In the genomic region with DNA sequence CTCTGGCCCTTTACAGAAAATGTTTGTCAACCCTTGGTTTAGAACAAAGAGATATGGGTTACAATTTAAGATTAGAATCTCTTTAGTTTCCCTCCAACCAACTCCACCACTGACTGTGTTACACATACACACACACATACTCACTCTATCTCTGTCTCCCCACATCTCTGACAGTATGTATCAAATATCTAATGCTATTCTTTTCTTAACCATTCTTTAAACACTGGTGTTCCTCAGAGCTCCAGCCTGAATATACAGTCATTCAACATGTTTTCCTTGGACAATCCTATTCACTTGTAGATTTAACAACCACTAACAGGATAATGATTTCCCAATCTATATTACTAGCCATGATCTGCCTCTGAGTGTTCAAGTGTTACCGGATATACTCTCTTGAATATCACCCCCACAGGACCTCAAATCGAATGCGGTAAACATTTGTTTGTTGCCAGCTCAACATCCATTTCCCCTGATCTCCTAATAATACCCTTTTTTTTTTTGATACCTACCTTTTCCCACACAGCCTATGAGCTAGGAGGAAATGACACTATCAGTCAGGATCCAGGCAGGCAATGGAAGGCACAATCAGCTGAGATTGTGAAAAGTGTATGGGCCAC, we compare ENCODE assay signal across 21 cellular contexts. TPM values are rescaled to one million over a fixed set of nuclear protein-coding genes. Genes with fewer than 3 reads are reported as not detected.
A peak's percentile ranks its signal among the peaks of the same experiment; 100 is the strongest.
DNase-seq lines count a peak whose midpoint lies in the region; ATAC-seq lines count a peak whose summit lies in the region.
"Had no signal": no experiment of that assay in that cellular context is flagged by ENCODE, and none has a peak within 500 bp of the region (broad histone marks: within the 10 kb centered on the region; RNA-seq: fewer than 3 reads in every experiment).

No MANE protein-coding gene starts in this region.

- 83% methylated on average over 3 of the region's 3 CpGs for WGBS in right cardiac atrium

- no peaks in the 10 kb centered on the region for H3K9me3 ChIP-seq in right cardiac atrium (ENCODE audit: control insufficient read depth, low read length)
- H3K9me3 ChIP-seq: stomach had no signal

- H3K4me1 ChIP-seq in right cardiac atrium (ENCODE audit: control insufficient read depth, insufficient read depth, low read length), result peaks cover 2% of the 10 kb centered on the region

- H3K9me3 Mint-ChIP-seq in activated CD4-positive, alpha-beta T cell treated with anti-CD3 and anti-CD28 coated beads, Interleukin-2, amount 10 ng/mL, durations not matched to agents 7 days and 5 days, result peaks cover 2% of the 10 kb centered on the region
- no peaks in the 10 kb centered on the region for H3K9me3 Mint-ChIP-seq in T-helper 2 cell treated with Interferon-gamma antibody and Interleukin-4, amounts not matched to agents 5 μg/mL and 100 μg/mL, for 36 hours
- no peaks in the 10 kb centered on the region for H3K9me3 Mint-ChIP-seq in stimulated activated effector memory CD8-positive, alpha-beta T cell treated with anti-CD3 and anti-CD28 coated beads, Interleukin-12 subunit alpha, Interleukin-12 subunit beta, amount 100 ng/mL, for 72 hours
- H3K9me3 Mint-ChIP-seq: endodermal cell, mesothelial cell of epicardium had no signal

- no peak overlapping the region for H3K4me3 ChIP-seq in right cardiac atrium (ENCODE audit: low read length)
- H3K4me3 ChIP-seq: stomach had no signal

- intact Hi-C loops in right cardiac atrium (cut with DNase I), result no loop called here

- peak; percentile 52 for ATAC-seq in stimulated activated effector memory CD8-positive, alpha-beta T cell treated with anti-CD3 and anti-CD28 coated beads, Interleukin-12 subunit alpha, Interleukin-12 subunit beta, amount 100 ng/mL, for 72 hours
- no peak for ATAC-seq in right cardiac atrium

- CTCF ChIA-PET in activated CD4-positive, alpha-beta T cell treated with anti-CD3 and anti-CD28 coated beads, Interleukin-2, amount 10 ng/mL, durations not matched to agents 7 days and 5 days (lab: Charles Lee), result interaction anchor here (0.7 to 2.1 kb wide), 9 partner anchors 10 to 139 kb away, joined by 3 to 7 read pairs (median 4); no protein-coding TSS in a partner anchor

- DNase-seq in activated CD4-positive, alpha-beta T cell treated with anti-CD3 and anti-CD28 coated beads, Interleukin-2, amount 10 ng/mL, durations not matched to agents 7 days and 5 days, result no peak
- DNase-seq in activated CD4-positive, alpha-beta T cell treated with anti-CD3 and anti-CD28 coated beads for 1 hour, result no peak
- no peak for DNase-seq in T-helper 2 cell treated with Interferon-gamma antibody and Interleukin-4, amounts not matched to agents 5 μg/mL and 100 μg/mL, for 36 hours (ENCODE audit: low spot score)
- DNase-seq in dermis blood vessel endothelial cell (peak; percentile 54), NCI-H2171 treated with DMSO at 0.1 percent for 48 hours (lab: John Stamatoyannopoulos, UW) (no peak), NCI-H2029 (lab: John Stamatoyannopoulos, UW) (no peak), right cardiac atrium (no peak)
- DNase-seq in stimulated activated effector memory CD8-positive, alpha-beta T cell treated with anti-CD3 and anti-CD28 coated beads, Interleukin-12 subunit alpha, Interleukin-12 subunit beta, amount 100 ng/mL, for 72 hours (ENCODE audit: low spot score in 2 of 2), result no peak
- DNase-seq: amniotic stem cell, endodermal cell, H7, kidney glomerular epithelial cell, NCI-H2171, NCI-H82, stomach, WERI-Rb-1 had no signal

- H3K27me3 Mint-ChIP-seq in activated CD4-positive, alpha-beta T cell treated with anti-CD3 and anti-CD28 coated beads, Interleukin-2, amount 10 ng/mL, durations not matched to agents 7 days and 5 days, result no peaks in the 10 kb centered on the region
- H3K27me3 Mint-ChIP-seq in T-helper 2 cell treated with Interferon-gamma antibody and Interleukin-4, amounts not matched to agents 5 μg/mL and 100 μg/mL, for 36 hours (ENCODE audit: low read depth), result no peaks in the 10 kb centered on the region

- H3K27ac ChIP-seq in right cardiac atrium (ENCODE audit: low read length), result no peak overlapping the region
- H3K27ac ChIP-seq: HL-60, WERI-Rb-1 had no signal

- peaks cover 29% of the 10 kb centered on the region for H3K36me3 Mint-ChIP-seq in activated CD4-positive, alpha-beta T cell treated with anti-CD3 and anti-CD28 coated beads, Interleukin-2, amount 10 ng/mL, durations not matched to agents 7 days and 5 days (ENCODE audit: low read depth)
- H3K36me3 Mint-ChIP-seq in T-helper 2 cell treated with Interferon-gamma antibody and Interleukin-4, amounts not matched to agents 5 μg/mL and 100 μg/mL, for 36 hours (ENCODE audit: low read depth), result peaks cover 24% of the 10 kb centered on the region
- H3K36me3 Mint-ChIP-seq in stimulated activated effector memory CD8-positive, alpha-beta T cell treated with anti-CD3 and anti-CD28 coated beads, Interleukin-12 subunit alpha, Interleukin-12 subunit beta, amount 100 ng/mL, for 72 hours, result peaks cover 21% of the 10 kb centered on the region
- H3K36me3 Mint-ChIP-seq: mesothelial cell of epicardium had no signal

- POLR2A ChIA-PET in activated CD4-positive, alpha-beta T cell treated with anti-CD3 and anti-CD28 coated beads, Interleukin-2, amount 10 ng/mL, durations not matched to agents 7 days and 5 days (lab: Charles Lee), result interaction anchor here (0.6 kb wide), 1 partner anchor 8 kb away, joined by 4 read pairs; no protein-coding TSS in a partner anchor

- H3K27me3 ChIP-seq in right cardiac atrium (ENCODE audit: control insufficient read depth, insufficient read depth), result no peaks in the 10 kb centered on the region
- H3K27me3 ChIP-seq: stomach had no signal

- H3K27ac Mint-ChIP-seq in activated CD4-positive, alpha-beta T cell treated with anti-CD3 and anti-CD28 coated beads, Interleukin-2, amount 10 ng/mL, durations not matched to agents 7 days and 5 days, result peak overlapping the region; percentile 75
- peak overlapping the region; percentile 88 for H3K27ac Mint-ChIP-seq in T-helper 2 cell treated with Interferon-gamma antibody and Interleukin-4, amounts not matched to agents 5 μg/mL and 100 μg/mL, for 36 hours
- peak overlapping the region; percentile 91 for H3K27ac Mint-ChIP-seq in stimulated activated effector memory CD8-positive, alpha-beta T cell treated with anti-CD3 and anti-CD28 coated beads, Interleukin-12 subunit alpha, Interleukin-12 subunit beta, amount 100 ng/mL, for 72 hours
- H3K27ac Mint-ChIP-seq: endodermal cell, mesothelial cell of epicardium had no signal

- H3K4me1 Mint-ChIP-seq in activated CD4-positive, alpha-beta T cell treated with anti-CD3 and anti-CD28 coated beads, Interleukin-2, amount 10 ng/mL, durations not matched to agents 7 days and 5 days, result peaks cover 81% of the 10 kb centered on the region
- peaks cover 78% of the 10 kb centered on the region for H3K4me1 Mint-ChIP-seq in T-helper 2 cell treated with Interferon-gamma antibody and Interleukin-4, amounts not matched to agents 5 μg/mL and 100 μg/mL, for 36 hours (ENCODE audit: low read depth)
- H3K4me1 Mint-ChIP-seq in stimulated activated effector memory CD8-positive, alpha-beta T cell treated with anti-CD3 and anti-CD28 coated beads, Interleukin-12 subunit alpha, Interleukin-12 subunit beta, amount 100 ng/mL, for 72 hours, result peaks cover 69% of the 10 kb centered on the region
- H3K4me1 Mint-ChIP-seq: endodermal cell had no signal

- no peak overlapping the region for H3K4me3 Mint-ChIP-seq in activated CD4-positive, alpha-beta T cell treated with anti-CD3 and anti-CD28 coated beads, Interleukin-2, amount 10 ng/mL, durations not matched to agents 7 days and 5 days
- peak overlapping the region; percentile 58 for H3K4me3 Mint-ChIP-seq in T-helper 2 cell treated with Interferon-gamma antibody and Interleukin-4, amounts not matched to agents 5 μg/mL and 100 μg/mL, for 36 hours
- peak overlapping the region; percentile 59 for H3K4me3 Mint-ChIP-seq in stimulated activated effector memory CD8-positive, alpha-beta T cell treated with anti-CD3 and anti-CD28 coated beads, Interleukin-12 subunit alpha, Interleukin-12 subunit beta, amount 100 ng/mL, for 72 hours
- H3K4me3 Mint-ChIP-seq: endodermal cell, mesothelial cell of epicardium had no signal

RNA-seq across cellular contexts. Expression of a gene that starts 6.1 kb away (rescaled TPM):
- 10 to 100 TPM; 21.2 to 22.0 TPM for total RNA-seq in activated CD4-positive, alpha-beta T cell treated with anti-CD3 and anti-CD28 coated beads, Interleukin-2, amount 10 ng/mL, durations not matched to agents 7 days and 5 days
- 7.3 and 8.7 TPM in 2 replicates for total RNA-seq in dermis blood vessel endothelial cell
- 1 to 10 TPM; 1.3 to 1.7 (median 1.5) TPM for total RNA-seq in right cardiac atrium
- 0.77 TPM for polyA plus RNA-seq in right cardiac atrium

RNA-seq across cellular contexts. Expression of a gene that starts 18.0 kb away (rescaled TPM):
- total RNA-seq in activated CD4-positive, alpha-beta T cell treated with anti-CD3 and anti-CD28 coated beads, Interleukin-2, amount 10 ng/mL, durations not matched to agents 7 days and 5 days, result 1 to 10 TPM; 5.5 to 6.0 TPM
- total RNA-seq in dermis blood vessel endothelial cell (73.5 and 98.5 TPM in 2 replicates), right cardiac atrium (10 to 100 TPM in 1 of 4 donors, 1 to 10 TPM in 3; 8.1 to 18.7 (median 9.0) TPM)
- 6.4 TPM for polyA plus RNA-seq in right cardiac atrium
- total RNA-seq: chondrocyte, fibroblast of villous mesenchyme had no signal

RNA-seq across cellular contexts. Expression of a gene that starts 21.2 kb away (rescaled TPM):
- total RNA-seq in activated CD4-positive, alpha-beta T cell treated with anti-CD3 and anti-CD28 coated beads, Interleukin-2, amount 10 ng/mL, durations not matched to agents 7 days and 5 days, result 100 to 1,000 TPM; 117 to 122 TPM
- under 0.01 TPM in 1 of 2 replicates, not detected in the other for total RNA-seq in dermis blood vessel endothelial cell
- 1 to 10 TPM; 2.3 to 8.0 (median 4.0) TPM for total RNA-seq in right cardiac atrium
- 2.0 TPM for polyA plus RNA-seq in right cardiac atrium
- total RNA-seq: chondrocyte, Daoy, fibroblast of villous mesenchyme, H7, mesothelial cell of epicardium had no signal

RNA-seq across cellular contexts. Expression of a gene that starts 58.5 kb away (rescaled TPM):
- 100 to 1,000 TPM; 680 to 841 TPM for total RNA-seq in activated CD4-positive, alpha-beta T cell treated with anti-CD3 and anti-CD28 coated beads, Interleukin-2, amount 10 ng/mL, durations not matched to agents 7 days and 5 days
- total RNA-seq in dermis blood vessel endothelial cell, result not detected in 2 replicates
- total RNA-seq in right cardiac atrium, result 1 to 10 TPM in 2 of 4 donors, under 1 TPM in 2; 0.59 to 2.2 (median 1.0) TPM
- 0.50 TPM for polyA plus RNA-seq in right cardiac atrium
- total RNA-seq: chondrocyte, Daoy, fibroblast of villous mesenchyme, H7, mesothelial cell of epicardium had no signal

Comparison
In these comparisons a context has a peak if more than half of its experiments do, and no peak if none do; other contexts are left out.
1. RNA of a gene that starts 21.2 kb away (total RNA-seq): 117 to 122 TPM in activated CD4-positive, alpha-beta T cell treated with anti-CD3 and anti-CD28 coated beads, Interleukin-2, amount 10 ng/mL, durations not matched to agents 7 days and 5 days; 2.3 to 8.0 TPM in right cardiac atrium and under 0.01 TPM in dermis blood vessel endothelial cell; every median in the first group is over 10 times any median in the second.
2. Peak in every context shown above with its lines, with median percentiles within 50 percentile points of each other: H3K27ac Mint-ChIP-seq.